Comparison of ENCODE assay signal across 8 cellular contexts in genomic region chrX:10633722-10634121, GRCh38. TPM values are rescaled to one million over a fixed set of nuclear protein-coding genes. Genes with fewer than 3 reads are reported as not detected.
DNase-seq lines count a peak whose midpoint lies in the region; ATAC-seq and TF ChIP-seq lines count a peak whose summit lies in the region.

No MANE protein-coding gene starts in this region.

- peaks cover 30% of the 10 kb centered on the region for H3K4me1 ChIP-seq in HAP-1
- H3K4me1 ChIP-seq in NT2/D1 (ENCODE audit: insufficient read depth, insufficient read length) = no peaks in the 10 kb centered on the region

- H3K36me3 Mint-ChIP-seq in activated naive CD4-positive, alpha-beta T cell treated with anti-CD3 and anti-CD28 coated beads, Interleukin-2, amount 50 U/mL, for 72 hours = no peaks in the 10 kb centered on the region
- no peaks in the 10 kb centered on the region for H3K36me3 Mint-ChIP-seq in activated T-helper 17 cell treated with anti-CD3 and anti-CD28 coated beads, Interleukin-2, amount 50 U/mL, for 72 hours (ENCODE audit: low read depth)

- ATAC-seq in activated naive CD4-positive, alpha-beta T cell treated with anti-CD3 and anti-CD28 coated beads, Interleukin-2, amount 50 U/mL, for 72 hours = no peak
- ATAC-seq in activated T-helper 17 cell treated with anti-CD3 and anti-CD28 coated beads, Interleukin-2, amount 50 U/mL, for 72 hours (replicated peaks) = no peak

- no peaks in the 10 kb centered on the region for H3K9me3 Mint-ChIP-seq in activated naive CD4-positive, alpha-beta T cell treated with anti-CD3 and anti-CD28 coated beads, Interleukin-2, amount 50 U/mL, for 72 hours
- H3K9me3 Mint-ChIP-seq in activated T-helper 17 cell treated with anti-CD3 and anti-CD28 coated beads, Interleukin-2, amount 50 U/mL, for 72 hours = no peaks in the 10 kb centered on the region

- TF ChIP-seq CTCF in GM13976 (IDR thresholded peaks at IDR 0.05; ENCODE audit: borderline replicate concordance, control extremely low read depth, extremely low read depth, insufficient read depth, missing control alignments) = no peak

- DNase-seq in HAP-1 (ENCODE audit: low spot score in 2 of 2) = peak; percentile 86 to 97
- DNase-seq in NT2/D1 (ENCODE audit: low read depth, low spot score) = peak; percentile 50
- DNase-seq in fibroblast of peridontal ligament (ENCODE audit: extremely low read depth) = peak; percentile 89
- DNase-seq in pulmonary artery endothelial cell (ENCODE audit: low read depth, low spot score) = peak; percentile 60
- DNase-seq in GM13976 (ENCODE audit: low spot score) = no peak
- no peak for DNase-seq in activated CD4-positive, alpha-beta T cell treated with anti-CD3 and anti-CD28 coated beads for 1 hour
- no peak for DNase-seq in activated naive CD4-positive, alpha-beta T cell treated with anti-CD3 and anti-CD28 coated beads, Interleukin-2, amount 50 U/mL, for 72 hours (ENCODE audit: low spot score in 2 of 2)

- H3K27me3 ChIP-seq in HAP-1 (ENCODE audit: low read depth) = no peaks in the 10 kb centered on the region
- H3K27me3 ChIP-seq in NT2/D1 (ENCODE audit: insufficient read depth, insufficient read length) = no peaks in the 10 kb centered on the region

- H3K27me3 Mint-ChIP-seq in activated T-helper 17 cell treated with anti-CD3 and anti-CD28 coated beads, Interleukin-2, amount 50 U/mL, for 72 hours = peaks cover 3% of the 10 kb centered on the region

- H3K9ac ChIP-seq in NT2/D1 (ENCODE audit: insufficient read length, low read depth) = no peak overlapping the region

- no peak overlapping the region for H3K4me3 Mint-ChIP-seq in activated T-helper 17 cell treated with anti-CD3 and anti-CD28 coated beads, Interleukin-2, amount 50 U/mL, for 72 hours

- no peaks in the 10 kb centered on the region for H3K4me1 Mint-ChIP-seq in activated T-helper 17 cell treated with anti-CD3 and anti-CD28 coated beads, Interleukin-2, amount 50 U/mL, for 72 hours

- H3K4me3 ChIP-seq in HAP-1 = no peak overlapping the region
- H3K4me3 ChIP-seq in NT2/D1 (ENCODE audit: insufficient read length, low read depth) = no peak overlapping the region

- H3K36me3 ChIP-seq in HAP-1 (replicated peaks) = no peaks in the 10 kb centered on the region
- no peaks in the 10 kb centered on the region for H3K36me3 ChIP-seq in NT2/D1 (ENCODE audit: insufficient read depth, insufficient read length, low read length)

- in situ Hi-C loops in HAP-1 (cut with MboI; ENCODE audit: low sequenced_read_pairs) = no loop called here
- in situ Hi-C loops in GM13976 (cut with MboI; ENCODE audit: low sequenced_read_pairs, unreplicated experiment) = no loop called here

- H3K9me3 ChIP-seq in HAP-1 (no peaks in the 10 kb centered on the region), NT2/D1 (ENCODE audit: insufficient read depth, low read length) (peaks cover 4% of the 10 kb centered on the region; the same call in 1 of the 2 replicates)

- no peak overlapping the region for H3K27ac Mint-ChIP-seq in activated naive CD4-positive, alpha-beta T cell treated with anti-CD3 and anti-CD28 coated beads, Interleukin-2, amount 50 U/mL, for 72 hours
- no peak overlapping the region for H3K27ac Mint-ChIP-seq in activated T-helper 17 cell treated with anti-CD3 and anti-CD28 coated beads, Interleukin-2, amount 50 U/mL, for 72 hours

RNA-seq across cellular contexts. Expression of gene MID1, which starts 13.3 kb away (rescaled TPM):
- 11.4 and 19.9 TPM in 2 replicates for total RNA-seq in pulmonary artery endothelial cell
- total RNA-seq in activated naive CD4-positive, alpha-beta T cell treated with anti-CD3 and anti-CD28 coated beads, Interleukin-2, amount 50 U/mL, for 72 hours = 1 to 10 TPM in 1 of 2 donors, under 1 TPM in 1; 0.91 to 2.7 TPM
- total RNA-seq in activated T-helper 17 cell treated with anti-CD3 and anti-CD28 coated beads, Interleukin-2, amount 50 U/mL, for 72 hours = 1 to 10 TPM in 1 of 2 donors, under 1 TPM in 1; 0.30 to 1.4 TPM

Comparison
In these comparisons a context has a peak if more than half of its experiments do, and no peak if none do; other contexts are left out.
1. DNase-seq: peak in HAP-1 (2 of 2), NT2/D1 (single experiment), fibroblast of peridontal ligament (single experiment) and pulmonary artery endothelial cell (single experiment); none in GM13976 (single experiment), activated CD4-positive, alpha-beta T cell treated with anti-CD3 and anti-CD28 coated beads for 1 hour (single experiment) and activated naive CD4-positive, alpha-beta T cell treated with anti-CD3 and anti-CD28 coated beads, Interleukin-2, amount 50 U/mL, for 72 hours (0 of 2).